In the genomic region with DNA sequence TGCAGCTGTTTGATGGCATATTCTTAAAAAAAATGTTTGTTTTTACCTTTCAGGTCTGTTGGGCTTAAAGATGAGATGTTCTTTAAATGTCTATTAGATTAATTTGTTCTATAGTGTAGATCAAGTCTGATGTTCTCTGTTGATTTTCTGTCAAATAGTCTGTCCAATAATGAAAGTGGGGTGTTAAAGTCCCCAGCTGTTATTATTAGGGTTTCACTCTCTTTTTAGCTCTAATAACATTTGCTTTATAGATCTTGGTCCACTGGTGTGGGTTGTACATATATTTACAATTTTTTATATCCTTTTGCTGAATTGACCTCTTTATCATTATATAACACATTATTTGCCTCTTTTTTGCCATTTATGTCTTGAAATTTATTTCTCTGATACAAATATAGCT, we compare ENCODE assay signal across 10 cellular contexts.
"Had no signal": no experiment of that assay in that cellular context is flagged by ENCODE, and none has a peak within 500 bp of the region (broad histone marks: within the 10 kb centered on the region; RNA-seq: fewer than 3 reads in every experiment).

No MANE protein-coding gene starts in this region.

- H3K4me3 ChIP-seq: GM23248, HAP-1 had no signal

- H3K27ac Mint-ChIP-seq: HFFc6 had no signal

- H3K9me3 ChIP-seq: HAP-1 had no signal

- DNase-seq: GM23248, GOT3, H7, HFFc6, KBM-7 had no signal

- H3K4me3 Mint-ChIP-seq: HFFc6 had no signal

- H3K36me3 ChIP-seq: HAP-1 had no signal

- H3K27me3 Mint-ChIP-seq: IgD-negative memory B cell had no signal

- ATAC-seq: HCT116, HepG2 had no signal

- H3K4me1 ChIP-seq: HAP-1 had no signal

- H3K27ac ChIP-seq: GM23248, HL-60 had no signal
